ENCODE assay signal across 26 cellular contexts in the genomic region with DNA sequence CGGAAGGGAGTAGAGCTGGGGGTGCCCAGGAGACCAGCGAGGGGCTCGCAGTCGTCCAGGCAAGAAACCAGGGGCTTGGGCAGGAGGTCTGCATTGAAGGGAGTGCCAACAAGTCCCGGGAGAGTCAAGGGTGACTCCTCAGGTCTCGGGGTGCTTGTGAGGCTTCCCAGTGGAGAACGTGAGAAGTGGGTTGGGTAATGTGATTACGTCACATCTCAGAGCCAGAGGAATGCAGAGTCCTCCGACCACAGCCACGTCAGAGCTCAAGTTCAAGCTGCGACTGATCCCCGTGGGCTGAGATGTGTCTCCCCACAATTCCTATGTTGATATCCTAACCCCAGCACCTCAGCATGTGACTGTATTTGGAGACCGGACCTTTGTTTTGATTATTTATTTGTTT.
DNase-seq lines count a peak whose midpoint lies in the region; ATAC-seq and TF ChIP-seq lines count a peak whose summit lies in the region.
"Had no signal": no experiment of that assay in that cellular context is flagged by ENCODE, and none has a peak within 500 bp of the region (broad histone marks: within the 10 kb centered on the region; RNA-seq: fewer than 3 reads in every experiment).

No MANE protein-coding gene starts in this region.

- intact Hi-C loops in mammary epithelial cell (cut with micrococcal nuclease) = loop anchor here (2.0 kb wide), 3 partner anchors 55 to 255 kb away; partner anchors contain the start of gene SHANK2
- intact Hi-C loops in CD8-positive, alpha-beta T cell (cut with DNase I, micrococcal nuclease) = no loop called here

- CTCF ChIA-PET in mammary epithelial cell (lab: Charles Lee; ENCODE audit: low non-redundant PET) = no interaction called here
- CTCF ChIA-PET in CD8-positive, alpha-beta T cell (lab: Charles Lee) = interaction anchor here (0.7 kb wide), 1 partner anchor 137 kb away, joined by 3 read pairs; no protein-coding TSS in a partner anchor

- no peak overlapping the region for H3K4me3 Mint-ChIP-seq in CD8-positive, alpha-beta T cell
- H3K4me3 Mint-ChIP-seq: activated naive CD8-positive, alpha-beta T cell treated with anti-CD3 and anti-CD28 coated beads for 36 hours; activated T-helper 17 cell treated with anti-CD3 and anti-CD28 coated beads, Interleukin-2, amount 50 U/mL, for 72 hours; memory B cell; WTC11 had no signal

- H3K36me3 ChIP-seq in GM23248 (ENCODE audit: low read depth) = no peaks in the 10 kb centered on the region
- H3K36me3 ChIP-seq in mammary epithelial cell (ENCODE audit: insufficient read depth, low read length) = no peaks in the 10 kb centered on the region
- H3K36me3 ChIP-seq in CD8-positive, alpha-beta T cell (ENCODE audit: insufficient read depth, low read length) = no peaks in the 10 kb centered on the region
- H3K36me3 ChIP-seq: BLaER1, suprapubic skin, uterus had no signal

- H2AFZ ChIP-seq in GM23248 = no peak overlapping the region
- H2AFZ ChIP-seq in mammary epithelial cell (ENCODE audit: low read depth, low read length) = no peak overlapping the region

- peaks cover 8% of the 10 kb centered on the region for H3K27me3 Mint-ChIP-seq in CD8-positive, alpha-beta T cell (ENCODE audit: low read depth)

- no peak overlapping the region for H3K4me2 ChIP-seq in GM23248 (ENCODE audit: unreplicated experiment)
- no peak overlapping the region for H3K4me2 ChIP-seq in mammary epithelial cell (ENCODE audit: insufficient read depth, low read depth, low read length)
- H3K4me2 ChIP-seq: BLaER1, smooth muscle cell had no signal

- peak; percentile 18 for DNase-seq in A172 (ENCODE audit: low spot score)
- DNase-seq in GM23248 = peak; percentile 43
- peak; percentile 75 for DNase-seq in mammary epithelial cell
- DNase-seq in hepatic stellate cell (ENCODE audit: low spot score) = peak; percentile 49
- DNase-seq in activated T-cell treated with anti-CD3 and anti-CD28 coated beads for 4 hours = no peak
- no peak for DNase-seq in NCI-H748 (lab: John Stamatoyannopoulos, UW; ENCODE audit: unreplicated experiment)
- DNase-seq in CD8-positive, alpha-beta T cell = no peak
- DNase-seq in kidney glomerular epithelial cell (lab: John Stamatoyannopoulos, UW) = no peak
- DNase-seq: activated naive CD8-positive, alpha-beta T cell treated with anti-CD3 and anti-CD28 coated beads for 36 hours; DMS79 treated with DMSO at 0.1 percent for 48 hours; effector CD4-positive, alpha-beta T cell; MV-4-11; NCI-H1694; NCI-H524; NK-92 treated with Interleukin-12 subunit alpha and Interleukin-12 subunit beta, amount 100 ng/mL, for 24 hours; occipital lobe; SHP77; T1000; uterus had no signal

- in situ Hi-C loops in GM23248 (cut with MboI) = no loop called here
- in situ Hi-C loops in mammary epithelial cell (cut with MboI; ENCODE audit: low sequenced_read_pairs in 2 of 2) = loop anchor here in 1 of 2 donors (10.0 kb wide), 1 partner anchor 237 kb away; no protein-coding TSS in a partner anchor

- H3K79me2 ChIP-seq in GM23248 (ENCODE audit: insufficient read depth) = no peaks in the 10 kb centered on the region
- H3K79me2 ChIP-seq in mammary epithelial cell (ENCODE audit: insufficient read depth, low read length) = no peaks in the 10 kb centered on the region

- H3K4me3 ChIP-seq in GM23248 (no peak overlapping the region), mammary epithelial cell (replicated peaks in 1 of 3; ENCODE audit: insufficient read depth in 1 of 3, low read depth in 2 of 3, low read length in 3 of 3) (no peak overlapping the region)
- H3K4me3 ChIP-seq in CD8-positive, alpha-beta T cell (ENCODE audit: low read depth, low read length) = no peak overlapping the region
- H3K4me3 ChIP-seq: BLaER1, smooth muscle cell, suprapubic skin, uterus had no signal

- no peaks in the 10 kb centered on the region for H3K9me2 ChIP-seq in GM23248 (ENCODE audit: insufficient read depth)

- H3K4me1 Mint-ChIP-seq in CD8-positive, alpha-beta T cell (ENCODE audit: low read depth) = no peaks in the 10 kb centered on the region
- H3K4me1 Mint-ChIP-seq: activated naive CD8-positive, alpha-beta T cell treated with anti-CD3 and anti-CD28 coated beads for 36 hours; memory B cell had no signal

- H3K27me3 ChIP-seq in GM23248 (replicated peaks; ENCODE audit: insufficient read depth) (peaks cover 54% of the 10 kb centered on the region), mammary epithelial cell (ENCODE audit: insufficient read depth, low read length) (peaks cover 3% of the 10 kb centered on the region)
- no peaks in the 10 kb centered on the region for H3K27me3 ChIP-seq in CD8-positive, alpha-beta T cell (ENCODE audit: insufficient read depth, low read length)
- H3K27me3 ChIP-seq: BLaER1, uterus had no signal

- ATAC-seq in CD8-positive, alpha-beta T cell = no peak
- ATAC-seq: activated T-helper 17 cell treated with anti-CD3 and anti-CD28 coated beads, Interleukin-2, amount 50 U/mL, for 72 hours; HCT116; WTC11 had no signal

- no peak for TF ChIP-seq CTCF in mammary epithelial cell (conservative IDR thresholded peaks at IDR 0.05 in 1 of 2, IDR thresholded peaks at IDR 0.05 in 1 of 2; ENCODE audit: extremely low read depth in 1 of 2, insufficient read depth in 1 of 2, low read depth in 1 of 2, low read length in 2 of 2)
- no peak for TF ChIP-seq CTCF in CD8-positive, alpha-beta T cell (IDR thresholded peaks at IDR 0.05)

- H3K4me1 ChIP-seq in GM23248 (ENCODE audit: insufficient read depth) (peaks cover 8% of the 10 kb centered on the region; the same call in 1 of the 2 replicates), mammary epithelial cell (ENCODE audit: insufficient read depth, low read length) (peaks cover 28% of the 10 kb centered on the region)
- no peaks in the 10 kb centered on the region for H3K4me1 ChIP-seq in CD8-positive, alpha-beta T cell (ENCODE audit: insufficient read depth, low read length)
- H3K4me1 ChIP-seq: uterus had no signal

- no peaks in the 10 kb centered on the region for H3K9me3 Mint-ChIP-seq in CD8-positive, alpha-beta T cell
- H3K9me3 Mint-ChIP-seq: activated naive CD8-positive, alpha-beta T cell treated with anti-CD3 and anti-CD28 coated beads for 36 hours; activated T-helper 17 cell treated with anti-CD3 and anti-CD28 coated beads, Interleukin-2, amount 50 U/mL, for 72 hours had no signal

- H3K9ac ChIP-seq in GM23248 (no peak overlapping the region), mammary epithelial cell (ENCODE audit: insufficient read depth, low read length) (no peak overlapping the region)
- H3K9ac ChIP-seq: BLaER1 had no signal

- POLR2A ChIA-PET in CD8-positive, alpha-beta T cell (lab: Charles Lee) = no interaction called here

- no peak overlapping the region for H3K27ac ChIP-seq in GM23248
- no peak overlapping the region for H3K27ac ChIP-seq in mammary epithelial cell (ENCODE audit: insufficient read depth, low read depth, low read length)
- H3K27ac ChIP-seq in CD8-positive, alpha-beta T cell (ENCODE audit: low read depth, low read length) = no peak overlapping the region
- H3K27ac ChIP-seq: BLaER1, suprapubic skin, uterus had no signal

- no TSS peak for BruUV-seq in mammary epithelial cell (replicated peaks; lab: Mats Ljungman, UMichigan)

- no peaks in the 10 kb centered on the region for H3K9me3 ChIP-seq in GM23248 (ENCODE audit: low read depth)
- no peaks in the 10 kb centered on the region for H3K9me3 ChIP-seq in mammary epithelial cell (replicated peaks; ENCODE audit: insufficient read depth, low read length)
- no peaks in the 10 kb centered on the region for H3K9me3 ChIP-seq in CD8-positive, alpha-beta T cell (ENCODE audit: low read length)
- H3K9me3 ChIP-seq: BLaER1, suprapubic skin, uterus had no signal

- H3K36me3 Mint-ChIP-seq in CD8-positive, alpha-beta T cell = no peaks in the 10 kb centered on the region
- H3K36me3 Mint-ChIP-seq: activated naive CD8-positive, alpha-beta T cell treated with anti-CD3 and anti-CD28 coated beads for 36 hours; WTC11 had no signal

- no peak overlapping the region for H3K27ac Mint-ChIP-seq in CD8-positive, alpha-beta T cell
- H3K27ac Mint-ChIP-seq: activated naive CD8-positive, alpha-beta T cell treated with anti-CD3 and anti-CD28 coated beads for 36 hours; activated T-helper 17 cell treated with anti-CD3 and anti-CD28 coated beads, Interleukin-2, amount 50 U/mL, for 72 hours; memory B cell; WTC11 had no signal

- WGBS in GM23248 (ENCODE audit: low coverage in 1 of 2, low lambda C conversion rate in 2 of 2, missing lambda C conversion rate in 2 of 2), 2 experiments = 57 to 62% methylated on average over 13 of the region's 13 CpGs
- WGBS in mammary epithelial cell (ENCODE audit: low coverage, missing lambda C conversion rate) = 38% methylated on average over 13 of the region's 13 CpGs

- no peaks in the 10 kb centered on the region for H3F3A ChIP-seq in GM23248 (ENCODE audit: insufficient read depth)

- dilution Hi-C loops in mammary epithelial cell (cut with HindIII; ENCODE audit: low sequenced_read_pairs) = no loop called here

- H4K20me1 ChIP-seq in GM23248 (ENCODE audit: insufficient read depth) = no peaks in the 10 kb centered on the region
- H4K20me1 ChIP-seq in mammary epithelial cell (ENCODE audit: insufficient read depth, low read length) = no peaks in the 10 kb centered on the region
- H4K20me1 ChIP-seq: BLaER1 had no signal

Comparison
In these comparisons a context has a peak if more than half of its experiments do, and no peak if none do; other contexts are left out.
1. DNase-seq: peak in A172 (single experiment), GM23248 (single experiment), mammary epithelial cell (single experiment) and hepatic stellate cell (single experiment); none in activated T-cell treated with anti-CD3 and anti-CD28 coated beads for 4 hours (single experiment), NCI-H748 (single experiment), CD8-positive, alpha-beta T cell (0 of 7) and kidney glomerular epithelial cell (single experiment).